9 cellular contexts compared by ENCODE assay signal in genomic region chr17:2688351-2689342, GRCh38. TPM values are rescaled to one million over a fixed set of nuclear protein-coding genes. Genes with fewer than 3 reads are reported as not detected.
DNase-seq lines count a peak whose midpoint lies in the region; ATAC-seq, FAIRE-seq and TF ChIP-seq lines count a peak whose summit lies in the region.
"Had no signal": no experiment of that assay in that cellular context is flagged by ENCODE, and none has a peak within 500 bp of the region (broad histone marks: within the 10 kb centered on the region; RNA-seq: fewer than 3 reads in every experiment).

No MANE protein-coding gene starts in this region.

- no peaks in the 10 kb centered on the region for H3K9me3 Mint-ChIP-seq in endodermal cell

- 84 to 88% methylated on average over 19 to 27 of the region's 27 CpGs for WGBS in endodermal cell (ENCODE audit: insufficient coverage in 1 of 2, insufficient read length in 1 of 2), 2 experiments
- 47 to 61% (median 50%) methylated on average over 27 of the region's 27 CpGs for WGBS in ovary, 3 donors

- TF ChIP-seq CTCF in GM13977 (IDR thresholded peaks at IDR 0.05; ENCODE audit: extremely low read depth, insufficient read depth, missing control alignments) = no peak
- TF ChIP-seq CTCF in endodermal cell (conservative IDR thresholded peaks at IDR 0.05) = no peak
- TF ChIP-seq CTCF in ovary (IDR thresholded peaks at IDR 0.05) = no peak

- no peaks in the 10 kb centered on the region for H3K27me3 ChIP-seq in endodermal cell (ENCODE audit: control insufficient read depth, insufficient read depth, low read length, poor library complexity, severe bottlenecking)
- no peaks in the 10 kb centered on the region for H3K27me3 ChIP-seq in ovary
- no peaks in the 10 kb centered on the region for H3K27me3 ChIP-seq in SJCRH30

- H3K4me1 Mint-ChIP-seq in endodermal cell = peaks cover 17% of the 10 kb centered on the region

- FAIRE-seq in urothelium cell line (lab: Jason Lieb, UNC) = no peak
- FAIRE-seq: small intestine had no signal

- H3K4me3 ChIP-seq in endodermal cell (ENCODE audit: low read length) = no peak overlapping the region
- no peak overlapping the region for H3K4me3 ChIP-seq in ovary
- H3K4me3 ChIP-seq in SJCRH30 = no peak overlapping the region

- H3K4me3 Mint-ChIP-seq in endodermal cell = no peak overlapping the region

- peaks cover 19% of the 10 kb centered on the region for H3K36me3 Mint-ChIP-seq in endodermal cell (ENCODE audit: low read depth)

- peaks cover 18% of the 10 kb centered on the region for H3K36me3 ChIP-seq in endodermal cell (ENCODE audit: control insufficient read depth, insufficient read depth, low read length)
- H3K36me3 ChIP-seq in ovary = no peaks in the 10 kb centered on the region
- peaks cover 5% of the 10 kb centered on the region; the same call in 1 of the 2 replicates for H3K36me3 ChIP-seq in SJCRH30

- no peak for TF ChIP-seq POLR2A in ovary (IDR thresholded peaks at IDR 0.05)

- peak overlapping the region; percentile 47 for H3K27ac ChIP-seq in endodermal cell (ENCODE audit: low read depth, low read length)
- H3K27ac ChIP-seq in ovary = no peak overlapping the region
- H3K27ac ChIP-seq in SJCRH30 = no peak overlapping the region

- DNase-seq in GM13977 (ENCODE audit: low spot score) (peak; percentile 17), NCI-H748 (lab: John Stamatoyannopoulos, UW; ENCODE audit: unreplicated experiment) (peak; percentile 83), endodermal cell (peak; percentile 70), ovary (peak in 3 of 5 donors; percentile 29 to 54 (median 34)), glomerular visceral epithelial cell (ENCODE audit: extremely low spot score) (no peak), SJCRH30 (no peak), urothelium cell line (ENCODE audit: low spot score) (no peak)
- DNase-seq: small intestine had no signal

- TF ChIP-seq EP300 in ovary (IDR thresholded peaks at IDR 0.05) = no peak

- in situ Hi-C loops in GM13977 (cut with MboI; ENCODE audit: low pct_unique_long_range_greater_than_20kb, low sequenced_read_pairs, unreplicated experiment) = no loop called here

- H3K9ac ChIP-seq in endodermal cell (ENCODE audit: extremely low read depth, low read length, poor library complexity, severe bottlenecking) = no peak overlapping the region

- no peaks in the 10 kb centered on the region for H3K4me1 ChIP-seq in endodermal cell (ENCODE audit: control insufficient read depth, insufficient read depth, low read length)
- H3K4me1 ChIP-seq in ovary (ENCODE audit: insufficient read depth) = no peaks in the 10 kb centered on the region
- no peaks in the 10 kb centered on the region for H3K4me1 ChIP-seq in SJCRH30

- H3K9me3 ChIP-seq in endodermal cell (ENCODE audit: control insufficient read depth, low read length) (no peaks in the 10 kb centered on the region), ovary (no peaks in the 10 kb centered on the region), SJCRH30 (replicated peaks) (no peaks in the 10 kb centered on the region)

- H3K27ac Mint-ChIP-seq in endodermal cell = peak overlapping the region; percentile 80

- H3K27me3 Mint-ChIP-seq in endodermal cell (ENCODE audit: insufficient read depth) = no peaks in the 10 kb centered on the region

- no peak for ATAC-seq in HG02884 (IDR thresholded peaks at IDR 0.05; ENCODE audit: unreplicated experiment)

- intact Hi-C loops in ovary (cut with DNase I) = loop anchor here in 1 of 4 donors (10.0 kb wide), 1 partner anchor 304 kb away; no protein-coding TSS in a partner anchor

RNA-seq across cellular contexts. Expression of gene CLUH, which starts 22.9 kb away (rescaled TPM):
- total RNA-seq in endodermal cell (10 to 100 TPM; 55.5 to 61.8 TPM), ovary (10 to 100 TPM; 19.6 to 57.9 (median 46.6) TPM)
- polyA plus RNA-seq in endodermal cell (2013, experiment 1 of 2) = 27.4 TPM
- 21.7 TPM for polyA plus RNA-seq in endodermal cell (2013, experiment 2 of 2)
- 10 to 100 TPM; 11.5 to 19.6 TPM for polyA plus RNA-seq in ovary
- 33.9 and 42.5 TPM in 2 replicates for total RNA-seq in SJCRH30 (2014; rRNA removed; shearing (Covaris generic))

Comparison
In these comparisons a context has a peak if more than half of its experiments do, and no peak if none do; other contexts are left out.
1. DNase-seq: peak in GM13977 (single experiment), NCI-H748 (single experiment), endodermal cell (single experiment) and ovary (3 of 5); none in glomerular visceral epithelial cell (single experiment), SJCRH30 (0 of 2) and urothelium cell line (single experiment).